Comparison of ENCODE assay signal across 22 cellular contexts in genomic region chr7:155943251-155943899, GRCh38.
DNase-seq lines count a peak whose midpoint lies in the region; ATAC-seq and TF ChIP-seq lines count a peak whose summit lies in the region.
"Had no signal": no experiment of that assay in that cellular context is flagged by ENCODE, and none has a peak within 500 bp of the region (broad histone marks: within the 10 kb centered on the region; RNA-seq: fewer than 3 reads in every experiment).

No MANE protein-coding gene starts in this region.

- H3K4ac ChIP-seq in trophoblast cell (ENCODE audit: low read depth, low read length) = no peak overlapping the region

- BruUV-seq in Panc1 (replicated peaks; lab: Mats Ljungman, UMichigan) = no TSS peak

- H3K27ac ChIP-seq in Panc1 (ENCODE audit: low read length) (peak overlapping the region; percentile 21; the same call in 1 of the 2 replicates), trophoblast cell (ENCODE audit: low read depth, low read length) (no peak overlapping the region)
- H3K27ac ChIP-seq: GM23248, SJSA1 had no signal

- H2BK12ac ChIP-seq in trophoblast cell (ENCODE audit: low read length) = no peak overlapping the region

- no peak for ATAC-seq in Panc1
- ATAC-seq: Right ventricle myocardium inferior had no signal

- H3K23ac ChIP-seq in trophoblast cell (ENCODE audit: low read length) = no peak overlapping the region

- no peaks in the 10 kb centered on the region for H3K36me3 Mint-ChIP-seq in activated naive CD4-positive, alpha-beta T cell treated with anti-CD3 and anti-CD28 coated beads, Interleukin-2, amount 10 ng/mL, durations not matched to agents 7 days and 5 days
- H3K36me3 Mint-ChIP-seq: CD4-positive, alpha-beta memory T cell had no signal

- no peaks in the 10 kb centered on the region for H3K79me2 ChIP-seq in trophoblast cell (ENCODE audit: control insufficient read depth, insufficient read depth, low read length, poor library complexity)

- H3K36me3 ChIP-seq in Panc1 (ENCODE audit: control insufficient read depth, insufficient read depth, low read length) (no peaks in the 10 kb centered on the region), trophoblast cell (ENCODE audit: control insufficient read depth in 1 of 2, insufficient read depth in 2 of 2, low read length in 2 of 2) (no peaks in the 10 kb centered on the region)
- H3K36me3 ChIP-seq: SJSA1 had no signal

- no peak overlapping the region for H3K4me3 Mint-ChIP-seq in activated naive CD4-positive, alpha-beta T cell treated with anti-CD3 and anti-CD28 coated beads, Interleukin-2, amount 10 ng/mL, durations not matched to agents 7 days and 5 days
- H3K4me3 Mint-ChIP-seq: CD4-positive, alpha-beta memory T cell; H9 had no signal

- CTCF ChIA-PET in activated naive CD4-positive, alpha-beta T cell treated with anti-CD3 and anti-CD28 coated beads, Interleukin-2, amount 10 ng/mL, durations not matched to agents 7 days and 5 days (lab: Charles Lee) = no interaction called here
- CTCF ChIA-PET in Panc1 (lab: Charles Lee) = no interaction called here

- no peak overlapping the region for H3K14ac ChIP-seq in trophoblast cell (ENCODE audit: low read length)

- H3K9me3 ChIP-seq in Panc1 (ENCODE audit: control insufficient read depth, insufficient read depth, low read depth, low read length) (no peaks in the 10 kb centered on the region; the same call in 1 of the 2 replicates), trophoblast cell (ENCODE audit: insufficient read depth, low read depth, low read length) (peaks cover 8% of the 10 kb centered on the region)
- H3K9me3 ChIP-seq: Caco-2 had no signal

- no peak overlapping the region for H2AFZ ChIP-seq in trophoblast cell (ENCODE audit: insufficient read depth, low read length, poor library complexity)
- H2AFZ ChIP-seq: GM23248 had no signal

- TF ChIP-seq CTCF in Panc1 (IDR thresholded peaks at IDR 0.05) = no peak
- TF ChIP-seq CTCF in fibroblast of pulmonary artery (IDR thresholded peaks at IDR 0.05; ENCODE audit: low read length, missing control alignments) = no peak

- peaks cover 30% of the 10 kb centered on the region for H3K27me3 Mint-ChIP-seq in activated naive CD4-positive, alpha-beta T cell treated with anti-CD3 and anti-CD28 coated beads, Interleukin-2, amount 10 ng/mL, durations not matched to agents 7 days and 5 days

- no peak overlapping the region for H4K91ac ChIP-seq in trophoblast cell (ENCODE audit: low read depth, low read length)

- H3K79me1 ChIP-seq in trophoblast cell (ENCODE audit: low read length) = no peaks in the 10 kb centered on the region

- H3K4me1 ChIP-seq in Panc1 (ENCODE audit: control insufficient read depth, insufficient read depth, low read length) = no peaks in the 10 kb centered on the region; the same call in 1 of the 2 replicates
- H3K4me1 ChIP-seq in trophoblast cell (ENCODE audit: control insufficient read depth in 1 of 2, insufficient read depth in 2 of 2, low read length in 2 of 2) = no peaks in the 10 kb centered on the region
- H3K4me1 ChIP-seq: Caco-2, SJSA1 had no signal

- H3K27me3 ChIP-seq in Panc1 (ENCODE audit: control insufficient read depth, insufficient read depth, low read length) = no peaks in the 10 kb centered on the region
- H3K27me3 ChIP-seq in trophoblast cell (ENCODE audit: insufficient read depth, low read length) = no peaks in the 10 kb centered on the region

- in situ Hi-C loops in Panc1 (cut with HindIII; ENCODE audit: low pct_unique_long_range_greater_than_20kb, low sequenced_read_pairs) = no loop called here

- H3K4me1 Mint-ChIP-seq in activated naive CD4-positive, alpha-beta T cell treated with anti-CD3 and anti-CD28 coated beads, Interleukin-2, amount 10 ng/mL, durations not matched to agents 7 days and 5 days = peaks cover 21% of the 10 kb centered on the region
- H3K4me1 Mint-ChIP-seq: CD4-positive, alpha-beta memory T cell; H9 had no signal

- H2AK5ac ChIP-seq in trophoblast cell (ENCODE audit: low read length) = no peak overlapping the region

- H3K4me3 ChIP-seq in Panc1 (ENCODE audit: low read depth in 2 of 2, low read length in 2 of 2) (no peak overlapping the region), fibroblast of pulmonary artery (replicated peaks; ENCODE audit: low read depth, low read length) (no peak overlapping the region), trophoblast cell (ENCODE audit: low read depth, low read length) (no peak overlapping the region)
- H3K4me3 ChIP-seq: GM23248, SJSA1 had no signal

- no peak overlapping the region for H3K4me2 ChIP-seq in trophoblast cell (ENCODE audit: low read length)

- DNase-seq in activated naive CD4-positive, alpha-beta T cell treated with anti-CD3 and anti-CD28 coated beads, Interleukin-2, amount 10 ng/mL, durations not matched to agents 7 days and 5 days = no peak
- no peak for DNase-seq in activated naive CD4-positive, alpha-beta T cell treated with Interleukin-2 at 50 U/mL for 16 hours
- no peak for DNase-seq in Panc1 (ENCODE audit: low read depth, low spot score)
- DNase-seq in fibroblast of pulmonary artery (ENCODE audit: low read depth) = peak; percentile 21
- peak; percentile 14 for DNase-seq in ureter (ENCODE audit: low spot score)
- DNase-seq in NCI-H2171 (lab: John Stamatoyannopoulos, UW) = no peak
- DNase-seq in trophoblast cell = no peak
- DNase-seq: Caco-2; CD4-positive, alpha-beta memory T cell; DMS 273 treated with DMSO at 0.1 percent for 48 hours; DND-41; GM23248; H9; Kasumi-1; NCI-H1048; NCI-H1417 treated with DMSO at 0.1 percent for 48 hours; NCI-H187 treated with DMSO at 0.1 percent for 48 hours; NCI-H2107; NK-92 treated with Interleukin-12 subunit alpha and Interleukin-12 subunit beta, amount 100 ng/mL, for 24 hours; OCI-M1 had no signal

- intact Hi-C loops in Panc1 (cut with micrococcal nuclease; ENCODE audit: unreplicated experiment) = no loop called here

- H3K18ac ChIP-seq in trophoblast cell (ENCODE audit: low read length) = no peak overlapping the region

- H3K9me3 Mint-ChIP-seq in activated naive CD4-positive, alpha-beta T cell treated with anti-CD3 and anti-CD28 coated beads, Interleukin-2, amount 10 ng/mL, durations not matched to agents 7 days and 5 days = peaks cover 12% of the 10 kb centered on the region

- H4K12ac ChIP-seq in trophoblast cell (ENCODE audit: low read depth, low read length) = no peak overlapping the region

- no peak overlapping the region for H3K9ac ChIP-seq in trophoblast cell (ENCODE audit: low read length)
- H3K9ac ChIP-seq: GM23248 had no signal

- H2BK120ac ChIP-seq in trophoblast cell (ENCODE audit: insufficient read depth, low read length, poor library complexity) = no peak overlapping the region

- POLR2A ChIA-PET in Panc1 (lab: Charles Lee) = no interaction called here

- no peak overlapping the region for H2BK5ac ChIP-seq in trophoblast cell (ENCODE audit: low read depth, low read length, poor library complexity)

- H4K8ac ChIP-seq in trophoblast cell (ENCODE audit: low read depth, low read length) = no peak overlapping the region

- H3K27ac Mint-ChIP-seq in activated naive CD4-positive, alpha-beta T cell treated with anti-CD3 and anti-CD28 coated beads, Interleukin-2, amount 10 ng/mL, durations not matched to agents 7 days and 5 days = peak overlapping the region; percentile 40
- H3K27ac Mint-ChIP-seq: CD4-positive, alpha-beta memory T cell; H9 had no signal

- WGBS in trophoblast cell (ENCODE audit: extremely low coverage, insufficient coverage, insufficient read length) = no CpG with 5 or more reads among the region's 6 CpGs

Comparison
In these comparisons a context has a peak if more than half of its experiments do, and no peak if none do; other contexts are left out.
1. DNase-seq: peak in fibroblast of pulmonary artery (single experiment) and ureter (single experiment); none in activated naive CD4-positive, alpha-beta T cell treated with anti-CD3 and anti-CD28 coated beads, Interleukin-2, amount 10 ng/mL, durations not matched to agents 7 days and 5 days (single experiment), activated naive CD4-positive, alpha-beta T cell treated with Interleukin-2 at 50 U/mL for 16 hours (single experiment), Panc1 (single experiment), NCI-H2171 (single experiment) and trophoblast cell (0 of 2).